17 cellular contexts compared by ENCODE assay signal in genomic region chr13:25920277-25920676, GRCh38.
"Had no signal": no experiment of that assay in that cellular context is flagged by ENCODE, and none has a peak within 500 bp of the region (broad histone marks: within the 10 kb centered on the region; RNA-seq: fewer than 3 reads in every experiment).

No MANE protein-coding gene starts in this region.

- H3K4me1 ChIP-seq: esophagus muscularis mucosa, left lung, transverse colon, vagina had no signal

- H3K9me3 ChIP-seq: esophagus muscularis mucosa, left lung, transverse colon, vagina had no signal

- H3K4me3 Mint-ChIP-seq: activated T-helper 1 cell treated with anti-CD3 and anti-CD28 coated beads, Interleukin-12 subunit alpha, Interleukin-12 subunit beta, Interleukin-2, Interleukin-4 antibody, amounts not matched to agents 30 ng/mL and 10 ng/mL and 1 ng/mL, durations not matched to agents 14 hours and 24 hours and 36 hours; natural killer cell had no signal

- H3K27ac ChIP-seq: esophagus muscularis mucosa, hepatocyte, left lung, transverse colon, vagina had no signal

- H3K36me3 Mint-ChIP-seq: natural killer cell had no signal

- H3K36me3 ChIP-seq: esophagus muscularis mucosa, left lung, transverse colon, vagina had no signal

- H3K27ac Mint-ChIP-seq: activated T-helper 1 cell treated with anti-CD3 and anti-CD28 coated beads, Interleukin-12 subunit alpha, Interleukin-12 subunit beta, Interleukin-2, Interleukin-4 antibody, amounts not matched to agents 30 ng/mL and 10 ng/mL and 1 ng/mL, durations not matched to agents 14 hours and 24 hours and 36 hours; natural killer cell had no signal

- DNase-seq: activated CD4-positive, alpha-beta T cell treated with anti-CD3 and anti-CD28 coated beads for 4 hours; activated CD8-positive, alpha-beta memory T cell treated with anti-CD3 and anti-CD28 coated beads for 24 hours; aorta; cortex of kidney; effector CD4-positive, alpha-beta T cell; left lung; mammary epithelial cell; natural killer cell; nucleus accumbens; small intestine; stimulated activated CD4-positive, alpha-beta T cell treated with anti-CD3 and anti-CD28 coated beads, Interleukin-4, amount 100 ng/mL, for 24 hours; stimulated activated naive CD4-positive, alpha-beta T cell; transverse colon had no signal

- H3K27me3 ChIP-seq: esophagus muscularis mucosa, hepatocyte, left lung, transverse colon, vagina had no signal

- H3K9me3 Mint-ChIP-seq: activated T-helper 1 cell treated with anti-CD3 and anti-CD28 coated beads, Interleukin-12 subunit alpha, Interleukin-12 subunit beta, Interleukin-2, Interleukin-4 antibody, amounts not matched to agents 30 ng/mL and 10 ng/mL and 1 ng/mL, durations not matched to agents 14 hours and 24 hours and 36 hours; natural killer cell had no signal

- H3K4me3 ChIP-seq: esophagus muscularis mucosa, hepatocyte, left lung, transverse colon, vagina had no signal
